30 cellular contexts compared by ENCODE assay signal in the genomic region with DNA sequence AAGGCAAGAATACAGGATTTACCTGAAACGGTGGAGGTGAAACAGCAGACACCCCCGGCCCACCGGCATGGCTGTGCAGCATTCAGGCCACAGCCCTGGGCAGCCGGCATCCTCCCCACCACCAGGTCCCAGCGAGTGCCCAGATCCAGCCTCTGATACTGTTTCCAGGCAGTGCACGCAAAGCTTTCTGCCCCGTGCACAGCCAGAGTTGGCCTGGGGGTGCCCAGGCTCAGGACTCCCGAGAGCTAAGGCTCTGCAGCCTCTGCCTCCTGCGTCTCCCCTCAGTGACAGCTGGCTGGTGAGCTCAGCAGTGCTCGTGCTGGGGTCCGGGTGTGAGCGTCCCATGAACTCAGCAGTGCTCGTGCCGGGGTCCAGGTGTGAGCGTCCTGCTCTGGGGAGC.
DNase-seq lines count a peak whose midpoint lies in the region; ATAC-seq, FAIRE-seq and TF ChIP-seq lines count a peak whose summit lies in the region.
"Had no signal": no experiment of that assay in that cellular context is flagged by ENCODE, and none has a peak within 500 bp of the region (broad histone marks: within the 10 kb centered on the region; RNA-seq: fewer than 3 reads in every experiment).

No MANE protein-coding gene starts in this region.

- WGBS in stomach, 5 donors: 83 to 87% (median 84%) methylated on average over 6 to 15 of the region's 15 CpGs

- TF ChIP-seq CTCF in Panc1 (IDR thresholded peaks at IDR 0.05) (no peak), kidney (IDR thresholded peaks at IDR 0.05; ENCODE audit: borderline replicate concordance, extremely low read depth, insufficient read depth) (no peak), stomach (IDR thresholded peaks at IDR 0.05) (no peak)

- intact Hi-C loops in Panc1 (cut with micrococcal nuclease; ENCODE audit: unreplicated experiment): no loop called here
- intact Hi-C loops in kidney (cut with DNase I): no loop called here
- intact Hi-C loops in stomach (cut with DNase I; ENCODE audit: low total_unique reads): no loop called here

- H3K4me1 ChIP-seq in Panc1 (ENCODE audit: control insufficient read depth, insufficient read depth, low read length) (no peaks in the 10 kb centered on the region), kidney (ENCODE audit: control insufficient read depth in 1 of 2, insufficient read depth in 1 of 2, low read depth in 1 of 2, low read length in 2 of 2) (peaks cover 0 to 2% of the 10 kb centered on the region in 2 donors), stomach (peaks cover 0 to 6% (median 0%) of the 10 kb centered on the region in 4 donors)
- H3K4me1 ChIP-seq: pancreas, SJSA1 had no signal

- TF ChIP-seq EP300 in stomach (IDR thresholded peaks at IDR 0.05): no peak

- no peak overlapping the region for H3K9ac ChIP-seq in kidney (ENCODE audit: low read length in 2 of 2)

- POLR2A ChIA-PET in Panc1 (lab: Charles Lee): interaction anchor here (0.8 kb wide), 1 partner anchor 26 kb away, joined by 3 read pairs; no protein-coding TSS in a partner anchor

- in situ Hi-C loops in Panc1 (cut with HindIII; ENCODE audit: low pct_unique_long_range_greater_than_20kb, low sequenced_read_pairs): no loop called here

- no TSS peak for BruUV-seq in Panc1 (replicated peaks; lab: Mats Ljungman, UMichigan)

- peak; percentile 37 for DNase-seq in activated CD8-positive, alpha-beta memory T cell treated with anti-CD3 and anti-CD28 coated beads for 24 hours
- no peak for DNase-seq in activated CD8-positive, alpha-beta memory T cell treated with anti-CD3 and anti-CD28 coated beads, Interleukin-2, amount 50 U/mL, for 4 hours
- no peak for DNase-seq in Panc1 (ENCODE audit: low read depth, low spot score)
- DNase-seq in kidney: peak; percentile 67
- DNase-seq in stomach: peak; percentile 17
- no peak for DNase-seq in MG63
- DNase-seq in NCI-H1694 treated with DMSO at 0.1 percent for 48 hours (lab: John Stamatoyannopoulos, UW): no peak
- DNase-seq: activated CD4-positive, alpha-beta memory T cell treated with anti-CD3 and anti-CD28 coated beads, Interleukin-2, amount 10 ng/mL, durations not matched to agents 7 days and 5 days; activated naive CD4-positive, alpha-beta T cell treated with Interleukin-2 at 50 U/mL for 16 hours; amniotic stem cell; DMS 273 treated with DMSO at 0.1 percent for 48 hours; effector CD8-positive, alpha-beta T cell; EL; GOT3; NCI-H1105 treated with DMSO at 0.1 percent for 48 hours; NCI-H2081; NCI-H226; NCI-H69; stimulated activated CD4-positive, alpha-beta T cell treated with anti-CD3 and anti-CD28 coated beads, Interleukin-4, amount 100 ng/mL, for 24 hours had no signal

- CTCF ChIA-PET in Panc1 (lab: Charles Lee): no interaction called here

- no peak overlapping the region for H3K4me3 ChIP-seq in Panc1 (ENCODE audit: low read depth in 2 of 2, low read length in 2 of 2)
- no peak overlapping the region for H3K4me3 ChIP-seq in kidney (ENCODE audit: low read length in 2 of 2)
- no peak overlapping the region for H3K4me3 ChIP-seq in stomach
- H3K4me3 ChIP-seq in MG63: no peak overlapping the region
- H3K4me3 ChIP-seq: pancreas, SJSA1, vagina had no signal

- ATAC-seq in Panc1 (peak; percentile 43; the same call in 1 of the 2 replicates), HG03571 (IDR thresholded peaks at IDR 0.05; ENCODE audit: unreplicated experiment) (no peak)
- ATAC-seq: activated CD4-positive, CD25-positive, alpha-beta regulatory T cell treated with anti-CD3 and anti-CD28 coated beads, Interleukin-2, amount 50 U/mL, for 24 hours; pancreas; stimulated activated memory B cell treated with anti-CD40 and anti-IgM and Interleukin-4, amounts not matched to agents 10 μg/mL and 1 μg/mL and 100 μg/mL, for 72 hours had no signal

- TF ChIP-seq POLR2A in stomach (IDR thresholded peaks at IDR 0.05): no peak

- H3K9me3 ChIP-seq in Panc1 (ENCODE audit: control insufficient read depth, insufficient read depth, low read depth, low read length) (no peaks in the 10 kb centered on the region), kidney (ENCODE audit: control insufficient read depth in 1 of 2, low read length in 2 of 2) (peaks cover 0 to 6% of the 10 kb centered on the region in 2 donors), stomach (no peaks in the 10 kb centered on the region), MG63 (no peaks in the 10 kb centered on the region)
- H3K9me3 ChIP-seq: pancreas, SJSA1, vagina had no signal

- H3K36me3 ChIP-seq in Panc1 (ENCODE audit: control insufficient read depth, insufficient read depth, low read length) (no peaks in the 10 kb centered on the region), kidney (ENCODE audit: control insufficient read depth in 1 of 2, insufficient read depth in 2 of 2, low read length in 2 of 2) (no peaks in the 10 kb centered on the region), stomach (no peaks in the 10 kb centered on the region), MG63 (no peaks in the 10 kb centered on the region)
- H3K36me3 ChIP-seq: pancreas, SJSA1, vagina had no signal

- FAIRE-seq in kidney (lab: Jason Lieb, UNC): no peak
- FAIRE-seq: A204.1, GM12891, islet of Langerhans, pancreas, RCC 7860, TTC549 had no signal

- H3K27me3 ChIP-seq in Panc1 (ENCODE audit: control insufficient read depth, insufficient read depth, low read length) (peaks cover 18% of the 10 kb centered on the region), stomach (peaks cover 0 to 68% (median 7%) of the 10 kb centered on the region in 3 donors), MG63 (peaks cover 2% of the 10 kb centered on the region; the same call in 1 of the 2 replicates)
- H3K27me3 ChIP-seq: vagina had no signal

- no peak overlapping the region for H3K27ac ChIP-seq in Panc1 (ENCODE audit: low read length)
- H3K27ac ChIP-seq in kidney (ENCODE audit: low read depth in 2 of 2, low read length in 2 of 2): no peak overlapping the region
- H3K27ac ChIP-seq in stomach: no peak overlapping the region
- H3K27ac ChIP-seq: pancreas, SJSA1, vagina had no signal

Comparison
In these comparisons a context has a peak if more than half of its experiments do, and no peak if none do; other contexts are left out.
1. DNase-seq: peak in activated CD8-positive, alpha-beta memory T cell treated with anti-CD3 and anti-CD28 coated beads for 24 hours (single experiment), kidney (single experiment) and stomach (single experiment); none in activated CD8-positive, alpha-beta memory T cell treated with anti-CD3 and anti-CD28 coated beads, Interleukin-2, amount 50 U/mL, for 4 hours (single experiment), Panc1 (single experiment), MG63 (single experiment) and NCI-H1694 treated with DMSO at 0.1 percent for 48 hours (single experiment).